In the genomic region with DNA sequence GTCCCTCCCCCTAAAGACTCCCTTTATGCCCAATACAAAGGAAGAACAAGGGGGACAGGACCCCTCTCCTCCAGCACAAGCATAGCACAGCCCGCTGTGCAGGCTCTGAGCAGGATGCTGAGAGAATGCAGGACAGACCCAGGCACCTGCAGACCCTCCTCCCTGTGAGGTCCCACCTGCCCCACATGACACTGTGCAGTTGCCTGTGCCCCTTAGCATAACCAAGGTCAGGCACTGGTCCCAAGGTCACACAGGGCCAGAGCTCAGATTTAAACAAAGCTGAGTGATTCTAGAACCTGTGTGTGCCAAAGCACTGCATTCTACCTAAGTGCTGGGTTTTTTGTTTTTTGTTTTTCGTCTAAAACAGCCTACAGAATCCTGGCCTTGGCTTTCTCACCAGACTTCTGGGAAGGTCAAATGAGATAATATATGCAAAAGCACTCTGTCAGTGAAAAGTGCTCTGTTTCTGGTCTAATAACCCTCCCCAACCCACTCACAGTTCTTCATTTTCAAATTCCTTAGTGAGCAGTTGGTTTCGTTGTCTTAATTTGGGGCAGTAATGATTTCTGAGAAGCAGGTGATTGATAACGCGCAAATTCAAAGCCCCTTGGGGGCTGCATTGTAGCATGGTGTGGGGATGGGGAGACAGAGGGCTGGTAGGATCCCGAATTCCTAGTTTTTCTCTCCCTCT, we compare ENCODE assay signal across 15 cellular contexts.
DNase-seq lines count a peak whose midpoint lies in the region; ATAC-seq, FAIRE-seq and TF ChIP-seq lines count a peak whose summit lies in the region.
"Had no signal": no experiment of that assay in that cellular context is flagged by ENCODE, and none has a peak within 500 bp of the region (broad histone marks: within the 10 kb centered on the region; RNA-seq: fewer than 3 reads in every experiment).

No MANE protein-coding gene starts in this region.

- H3K4me3 ChIP-seq in CD8-positive, alpha-beta T cell (ENCODE audit: low read depth, low read length) = no peak overlapping the region

- ATAC-seq in GM19455 (IDR thresholded peaks at IDR 0.05; ENCODE audit: unreplicated experiment) = peak; percentile 69
- ATAC-seq in HG02759 (IDR thresholded peaks at IDR 0.05; ENCODE audit: unreplicated experiment) = peak; percentile 76
- ATAC-seq in HG03457 (IDR thresholded peaks at IDR 0.05; ENCODE audit: unreplicated experiment) = peak; percentile 64
- ATAC-seq in CD8-positive, alpha-beta T cell = no peak
- no peak for ATAC-seq in T-helper 17 cell
- ATAC-seq: activated T-cell treated with anti-CD3 and anti-CD28 coated beads, Interleukin-2, amount 50 U/mL, for 72 hours; left ventricle myocardium superior had no signal

- no peaks in the 10 kb centered on the region for H3K36me3 ChIP-seq in CD8-positive, alpha-beta T cell (ENCODE audit: insufficient read depth, low read length)
- H3K36me3 ChIP-seq: WERI-Rb-1 had no signal

- intact Hi-C loops in CD8-positive, alpha-beta T cell (cut with DNase I, micrococcal nuclease) = no loop called here

- H3K9me3 ChIP-seq in CD8-positive, alpha-beta T cell (ENCODE audit: low read length) = no peaks in the 10 kb centered on the region
- H3K9me3 ChIP-seq in T-helper 17 cell (ENCODE audit: control insufficient read depth, low read length, poor library complexity, severe bottlenecking) = no peaks in the 10 kb centered on the region

- FAIRE-seq in GM19239 (lab: Jason Lieb, UNC) = no peak
- FAIRE-seq: endometrium, small intestine had no signal

- no peaks in the 10 kb centered on the region for H3K9me3 Mint-ChIP-seq in CD8-positive, alpha-beta T cell
- H3K9me3 Mint-ChIP-seq: activated T-cell treated with anti-CD3 and anti-CD28 coated beads, Interleukin-2, amount 50 U/mL, for 72 hours; nephron progenitor cell had no signal

- in situ Hi-C loops in GM13976 (cut with MboI; ENCODE audit: low sequenced_read_pairs, unreplicated experiment) = loop anchor here (25.0 kb wide), 2 partner anchors 340 to 565 kb away; no protein-coding TSS in a partner anchor

- CTCF ChIA-PET in CD8-positive, alpha-beta T cell (lab: Charles Lee) = no interaction called here

- H3K36me3 Mint-ChIP-seq in CD8-positive, alpha-beta T cell = no peaks in the 10 kb centered on the region
- H3K36me3 Mint-ChIP-seq in T-helper 17 cell (ENCODE audit: low read depth) = no peaks in the 10 kb centered on the region

- DNase-seq in GM13976 (ENCODE audit: low spot score) = peak; percentile 52
- no peak for DNase-seq in CD8-positive, alpha-beta T cell
- no peak for DNase-seq in T-helper 17 cell
- no peak for DNase-seq in GM19239 (ENCODE audit: insufficient read length, low spot score)
- DNase-seq in activated CD8-positive, alpha-beta memory T cell treated with anti-CD3 and anti-CD28 coated beads, Interleukin-2, amount 50 U/mL, for 48 hours = no peak
- DNase-seq: activated T-cell treated with anti-CD3 and anti-CD28 coated beads, Interleukin-2, amount 50 U/mL, for 72 hours; left ventricle myocardium superior; nephron progenitor cell; small intestine; trophoblast cell; WERI-Rb-1 had no signal

- no peaks in the 10 kb centered on the region for H3K4me1 Mint-ChIP-seq in CD8-positive, alpha-beta T cell (ENCODE audit: low read depth)
- no peaks in the 10 kb centered on the region for H3K4me1 Mint-ChIP-seq in T-helper 17 cell

- no peak for TF ChIP-seq CTCF in GM13976 (IDR thresholded peaks at IDR 0.05; ENCODE audit: borderline replicate concordance, control extremely low read depth, extremely low read depth, insufficient read depth, missing control alignments)
- no peak for TF ChIP-seq CTCF in CD8-positive, alpha-beta T cell (IDR thresholded peaks at IDR 0.05)

- no peak overlapping the region for H3K27ac Mint-ChIP-seq in CD8-positive, alpha-beta T cell
- H3K27ac Mint-ChIP-seq in T-helper 17 cell = no peak overlapping the region
- H3K27ac Mint-ChIP-seq: activated T-cell treated with anti-CD3 and anti-CD28 coated beads, Interleukin-2, amount 50 U/mL, for 72 hours; nephron progenitor cell had no signal

- no peaks in the 10 kb centered on the region for H3K4me1 ChIP-seq in CD8-positive, alpha-beta T cell (ENCODE audit: insufficient read depth, low read length)

- H3K27me3 ChIP-seq in CD8-positive, alpha-beta T cell (ENCODE audit: insufficient read depth, low read length) = no peaks in the 10 kb centered on the region

- POLR2A ChIA-PET in CD8-positive, alpha-beta T cell (lab: Charles Lee) = no interaction called here

- H3K27me3 Mint-ChIP-seq in CD8-positive, alpha-beta T cell (ENCODE audit: low read depth) = no peaks in the 10 kb centered on the region
- peaks cover 23% of the 10 kb centered on the region for H3K27me3 Mint-ChIP-seq in T-helper 17 cell

- H3K27ac ChIP-seq in CD8-positive, alpha-beta T cell (ENCODE audit: low read depth, low read length) = no peak overlapping the region
- H3K27ac ChIP-seq: WERI-Rb-1 had no signal

- no peak overlapping the region for H3K4me3 Mint-ChIP-seq in CD8-positive, alpha-beta T cell
- no peak overlapping the region for H3K4me3 Mint-ChIP-seq in T-helper 17 cell
- H3K4me3 Mint-ChIP-seq: activated T-cell treated with anti-CD3 and anti-CD28 coated beads, Interleukin-2, amount 50 U/mL, for 72 hours; nephron progenitor cell had no signal

Comparison
In these comparisons a context has a peak if more than half of its experiments do, and no peak if none do; other contexts are left out.
1. ATAC-seq: peak in GM19455 (single experiment), HG02759 (single experiment) and HG03457 (single experiment); none in CD8-positive, alpha-beta T cell (single experiment) and T-helper 17 cell (single experiment).